In genomic region chrX:45623266-45623665, GRCh38 we compare ENCODE assay signal across 13 cellular contexts.
DNase-seq lines count a peak whose midpoint lies in the region; ATAC-seq and TF ChIP-seq lines count a peak whose summit lies in the region.
"Had no signal": no experiment of that assay in that cellular context is flagged by ENCODE, and none has a peak within 500 bp of the region (broad histone marks: within the 10 kb centered on the region; RNA-seq: fewer than 3 reads in every experiment).

No MANE protein-coding gene starts in this region.

- H3K4me3 ChIP-seq in AG04450 (ENCODE audit: low read depth, low read length) (no peak overlapping the region), coronary artery (no peak overlapping the region)
- H3K4me3 ChIP-seq: HAP-1 had no signal

- H3K9me3 ChIP-seq in AG04450 (ENCODE audit: control insufficient read depth, insufficient read depth, low read length) = no peaks in the 10 kb centered on the region
- H3K9me3 ChIP-seq: HAP-1 had no signal

- CTCF ChIA-PET in AG04450 (lab: Charles Lee) = interaction anchor here (0.6 kb wide), 2 partner anchors 20 to 114 kb away, joined by 3 to 13 read pairs; no protein-coding TSS in a partner anchor

- H3K27me3 ChIP-seq in AG04450 (ENCODE audit: control insufficient read depth, insufficient read depth, low read length) = no peaks in the 10 kb centered on the region

- POLR2A ChIA-PET in AG04450 (lab: Yijun Ruan, JAX) = interaction anchor here (0.6 to 3.3 kb wide), 10 partner anchors 44 to 751 kb away, joined by 3 to 18 read pairs (median 4); no protein-coding TSS in a partner anchor

- H3K27me3 Mint-ChIP-seq in mesothelial cell of epicardium (ENCODE audit: low read depth) = no peaks in the 10 kb centered on the region
- H3K27me3 Mint-ChIP-seq in activated T-helper 17 cell treated with anti-CD3 and anti-CD28 coated beads, Interleukin-2, amount 50 U/mL, for 72 hours = no peaks in the 10 kb centered on the region
- H3K27me3 Mint-ChIP-seq: CD4-positive, CD25-positive, alpha-beta regulatory T cell had no signal

- TF ChIP-seq CTCF in AG04450 (IDR thresholded peaks at IDR 0.05; ENCODE audit: low read depth, low read length) (no peak), coronary artery (IDR thresholded peaks at IDR 0.05) (no peak), mesothelial cell of epicardium (IDR thresholded peaks at IDR 0.05; ENCODE audit: unreplicated experiment) (no peak)

- peak overlapping the region; percentile 96 for H3K27ac ChIP-seq in AG04450 (ENCODE audit: low read depth, low read length)
- peak overlapping the region; percentile 40 to 52 for H3K27ac ChIP-seq in coronary artery

- H3K9me3 Mint-ChIP-seq in mesothelial cell of epicardium = peaks cover 44% of the 10 kb centered on the region
- no peaks in the 10 kb centered on the region for H3K9me3 Mint-ChIP-seq in activated T-helper 17 cell treated with anti-CD3 and anti-CD28 coated beads, Interleukin-2, amount 50 U/mL, for 72 hours

- H3K36me3 Mint-ChIP-seq in mesothelial cell of epicardium = no peaks in the 10 kb centered on the region
- H3K36me3 Mint-ChIP-seq in activated T-helper 17 cell treated with anti-CD3 and anti-CD28 coated beads, Interleukin-2, amount 50 U/mL, for 72 hours (ENCODE audit: low read depth) = no peaks in the 10 kb centered on the region
- H3K36me3 Mint-ChIP-seq: CD4-positive, CD25-positive, alpha-beta regulatory T cell had no signal

- DNase-seq in AG04450 (ENCODE audit: low read depth, low spot score) = peak; percentile 76
- DNase-seq in M059J (ENCODE audit: low read depth) = peak; percentile 95
- no peak for DNase-seq in coronary artery (ENCODE audit: low spot score)
- DNase-seq in lung microvascular endothelial cell (ENCODE audit: low read depth in 2 of 2) = peak; percentile 46 to 79
- DNase-seq in activated naive CD4-positive, alpha-beta T cell treated with anti-CD3 and anti-CD28 coated beads, Interleukin-2, amount 50 U/mL, for 16 hours = no peak
- DNase-seq in mesothelial cell of epicardium (ENCODE audit: low spot score in 2 of 2, unreplicated experiment in 2 of 2) = no peak
- DNase-seq in NCI-H524 (lab: John Stamatoyannopoulos, UW) = no peak
- DNase-seq: CD4-positive, CD25-positive, alpha-beta regulatory T cell; endodermal cell; NCI-H345; T-helper 2 cell had no signal

- H3K27ac Mint-ChIP-seq in mesothelial cell of epicardium = no peak overlapping the region
- no peak overlapping the region for H3K27ac Mint-ChIP-seq in activated T-helper 17 cell treated with anti-CD3 and anti-CD28 coated beads, Interleukin-2, amount 50 U/mL, for 72 hours
- H3K27ac Mint-ChIP-seq: CD4-positive, CD25-positive, alpha-beta regulatory T cell; endodermal cell had no signal

- ATAC-seq in activated T-helper 17 cell treated with anti-CD3 and anti-CD28 coated beads, Interleukin-2, amount 50 U/mL, for 72 hours (replicated peaks) = no peak

- no peak overlapping the region for H3K4me3 Mint-ChIP-seq in mesothelial cell of epicardium
- H3K4me3 Mint-ChIP-seq in activated T-helper 17 cell treated with anti-CD3 and anti-CD28 coated beads, Interleukin-2, amount 50 U/mL, for 72 hours = no peak overlapping the region
- H3K4me3 Mint-ChIP-seq: CD4-positive, CD25-positive, alpha-beta regulatory T cell; endodermal cell had no signal

- H3K4me1 Mint-ChIP-seq in mesothelial cell of epicardium = peaks cover 13% of the 10 kb centered on the region
- peaks cover 10% of the 10 kb centered on the region for H3K4me1 Mint-ChIP-seq in activated T-helper 17 cell treated with anti-CD3 and anti-CD28 coated beads, Interleukin-2, amount 50 U/mL, for 72 hours
- H3K4me1 Mint-ChIP-seq: CD4-positive, CD25-positive, alpha-beta regulatory T cell; endodermal cell had no signal

Comparison
In these comparisons a context has a peak if more than half of its experiments do, and no peak if none do; other contexts are left out.
1. DNase-seq: peak in AG04450 (single experiment), M059J (single experiment) and lung microvascular endothelial cell (2 of 2); none in coronary artery (single experiment), activated naive CD4-positive, alpha-beta T cell treated with anti-CD3 and anti-CD28 coated beads, Interleukin-2, amount 50 U/mL, for 16 hours (single experiment), mesothelial cell of epicardium (0 of 2) and NCI-H524 (0 of 2).